8 cellular contexts compared by ENCODE assay signal in the genomic region with DNA sequence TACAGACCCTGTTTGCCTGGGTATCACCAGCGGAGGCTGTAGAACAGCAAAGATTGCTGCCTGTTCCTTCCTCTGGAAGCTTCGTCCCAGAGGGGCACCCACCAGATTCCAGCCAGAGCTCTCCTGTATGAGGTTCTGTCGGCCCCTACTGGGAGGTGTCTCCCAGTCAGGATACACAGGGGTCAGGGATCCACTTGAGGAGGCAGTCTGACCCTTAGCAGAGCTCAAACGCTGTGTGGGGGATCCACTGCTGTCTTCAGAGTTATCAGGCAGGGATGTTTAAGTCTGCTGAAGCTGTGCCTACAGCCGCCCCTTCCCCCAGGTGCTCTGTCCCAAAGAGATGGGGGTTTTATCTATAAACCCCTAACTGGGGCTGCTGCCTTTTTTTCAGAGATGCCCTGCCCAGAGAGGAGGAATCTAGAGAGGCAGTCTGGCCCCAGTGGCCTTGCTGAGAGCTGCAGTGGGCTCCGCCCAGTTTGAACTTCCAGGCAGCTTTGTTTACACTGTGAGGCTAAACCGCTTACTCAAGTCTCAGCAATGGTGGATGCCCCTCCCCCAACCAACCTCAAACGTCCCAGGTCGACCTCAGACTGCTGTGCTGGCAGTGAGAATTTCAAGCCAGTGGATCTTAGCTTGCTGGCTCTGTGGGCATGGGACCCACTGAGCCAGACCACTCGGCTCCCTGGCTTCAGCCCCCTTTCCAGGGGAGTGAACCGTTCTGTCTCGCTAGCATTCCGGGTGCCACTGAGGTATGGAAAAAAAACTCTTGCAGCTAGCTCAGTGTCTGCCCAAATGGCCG.
A peak's percentile ranks its signal among the peaks of the same experiment; 100 is the strongest.
DNase-seq lines count a peak whose midpoint lies in the region; ATAC-seq and TF ChIP-seq lines count a peak whose summit lies in the region.
"Not testable (repeated sequence)": the region's sequence is repeated elsewhere in the genome, so short reads cannot be mapped to it uniquely, and the experiment has no call there.

No MANE protein-coding gene starts in this region.

- DNase-seq in AG10803 (ENCODE audit: low read depth) (peak; percentile 35), HFFc6 (peak; percentile 9), NCI-H510A treated with DMSO at 0.1 percent for 48 hours (lab: John Stamatoyannopoulos, UW) (peak; percentile 73), T1000 (lab: John Stamatoyannopoulos, UW) (peak; percentile 27), fibroblast of gingiva (ENCODE audit: low read depth) (peak; percentile 69), iris pigment epithelial cell (ENCODE audit: low read depth) (peak; percentile 96)
- DNase-seq in activated naive CD8-positive, alpha-beta T cell treated with anti-CD3 and anti-CD28 coated beads, Interleukin-2, amount 10 ng/mL, durations not matched to agents 7 days and 5 days = peak; percentile 32
- not testable (repeated sequence) for DNase-seq in osteoblast (ENCODE audit: insufficient read length, low spot score, missing footprints)

- not testable (repeated sequence) for H3K27me3 Mint-ChIP-seq in HFFc6 (ENCODE audit: insufficient read depth); activated naive CD8-positive, alpha-beta T cell treated with anti-CD3 and anti-CD28 coated beads, Interleukin-2, amount 10 ng/mL, durations not matched to agents 7 days and 5 days

- not testable (repeated sequence) for H3K36me3 ChIP-seq in osteoblast (ENCODE audit: insufficient read depth, low read length)

- H3K27ac ChIP-seq in osteoblast (ENCODE audit: low read depth, low read length) = peak overlapping the region; percentile 7

- peak; percentile 52 for ATAC-seq in activated naive CD8-positive, alpha-beta T cell treated with anti-CD3 and anti-CD28 coated beads, Interleukin-2, amount 10 ng/mL, durations not matched to agents 7 days and 5 days (ENCODE audit: low read depth)

- H3K9me3 Mint-ChIP-seq in HFFc6; activated naive CD8-positive, alpha-beta T cell treated with anti-CD3 and anti-CD28 coated beads, Interleukin-2, amount 10 ng/mL, durations not matched to agents 7 days and 5 days: not testable (repeated sequence)

- H3K4me3 ChIP-seq in AG10803 (ENCODE audit: low read length); osteoblast (ENCODE audit: insufficient read depth, low read length): not testable (repeated sequence)

- H3K36me3 Mint-ChIP-seq in HFFc6 (ENCODE audit: low read depth) = peaks cover 39% of the 10 kb centered on the region
- peaks cover 48% of the 10 kb centered on the region for H3K36me3 Mint-ChIP-seq in activated naive CD8-positive, alpha-beta T cell treated with anti-CD3 and anti-CD28 coated beads, Interleukin-2, amount 10 ng/mL, durations not matched to agents 7 days and 5 days

- peaks cover 10% of the 10 kb centered on the region for H3K79me2 ChIP-seq in osteoblast (ENCODE audit: insufficient read depth, low read length)

- not testable (repeated sequence) for H3K9me3 ChIP-seq in osteoblast (ENCODE audit: low read depth, low read length)

- not testable (repeated sequence) for TF ChIP-seq CTCF in AG10803 (conservative IDR thresholded peaks at IDR 0.05; ENCODE audit: low read length); HFFc6 (IDR thresholded peaks at IDR 0.05); osteoblast (IDR thresholded peaks at IDR 0.05; ENCODE audit: extremely low read depth, low read depth, low read length)

- H3K27ac Mint-ChIP-seq in HFFc6; activated naive CD8-positive, alpha-beta T cell treated with anti-CD3 and anti-CD28 coated beads, Interleukin-2, amount 10 ng/mL, durations not matched to agents 7 days and 5 days: not testable (repeated sequence)

- not testable (repeated sequence) for H3K4me3 Mint-ChIP-seq in HFFc6; activated naive CD8-positive, alpha-beta T cell treated with anti-CD3 and anti-CD28 coated beads, Interleukin-2, amount 10 ng/mL, durations not matched to agents 7 days and 5 days

- H3K4me1 Mint-ChIP-seq in HFFc6 (ENCODE audit: low read depth) = peaks cover 16% of the 10 kb centered on the region
- H3K4me1 Mint-ChIP-seq in activated naive CD8-positive, alpha-beta T cell treated with anti-CD3 and anti-CD28 coated beads, Interleukin-2, amount 10 ng/mL, durations not matched to agents 7 days and 5 days = not testable (repeated sequence)

- H3K4me1 ChIP-seq in osteoblast (ENCODE audit: insufficient read depth, low read length) = not testable (repeated sequence)

- POLR2A ChIA-PET in activated naive CD8-positive, alpha-beta T cell treated with anti-CD3 and anti-CD28 coated beads, Interleukin-2, amount 10 ng/mL, durations not matched to agents 7 days and 5 days (lab: Charles Lee) = not testable (repeated sequence)

- not testable (repeated sequence) for H3K4me2 ChIP-seq in osteoblast (ENCODE audit: insufficient read depth, low read length)

- H4K20me1 ChIP-seq in osteoblast (ENCODE audit: insufficient read depth, low read length) = not testable (repeated sequence)

- not testable (repeated sequence) for H2AFZ ChIP-seq in osteoblast (ENCODE audit: low read length)

- not testable (repeated sequence) for H3K27me3 ChIP-seq in osteoblast (ENCODE audit: insufficient read depth, low read length)
